Comparison of ENCODE assay signal across 8 cellular contexts in the genomic region with DNA sequence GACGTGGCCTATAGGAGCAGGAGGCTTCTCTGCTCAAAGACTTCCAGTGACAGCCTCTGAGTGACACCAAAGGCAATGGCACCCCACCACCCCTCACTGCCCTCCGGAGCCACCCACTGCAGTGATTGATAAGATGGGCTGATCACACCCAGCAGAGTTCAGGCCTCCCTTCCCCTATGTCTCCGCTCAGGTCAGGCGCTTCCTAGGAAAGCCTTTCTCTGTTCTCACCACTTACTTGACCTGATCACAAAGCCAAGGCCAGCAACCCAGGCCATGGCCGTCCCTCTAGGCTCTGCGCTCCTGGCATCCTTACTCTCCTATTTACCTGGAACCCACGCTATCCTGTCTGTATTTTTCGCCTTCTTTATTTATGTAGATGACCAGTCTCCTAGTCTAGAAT.
"Had no signal": no experiment of that assay in that cellular context is flagged by ENCODE, and none has a peak within 500 bp of the region (broad histone marks: within the 10 kb centered on the region; RNA-seq: fewer than 3 reads in every experiment).

No MANE protein-coding gene starts in this region.

- H3K27ac Mint-ChIP-seq: GM23338, HFFc6, IgD-negative memory B cell had no signal

- H3K27me3 Mint-ChIP-seq: IgD-negative memory B cell had no signal

- H3K27ac ChIP-seq: HL-60, KMS-11 had no signal

- H3K4me2 ChIP-seq: GM23338, KMS-11 had no signal

- H3K9ac ChIP-seq: KMS-11 had no signal

- H3K36me3 ChIP-seq: HAP-1 had no signal

- H3K4me1 ChIP-seq: HAP-1 had no signal

- H3K4me3 Mint-ChIP-seq: GM23338, HFFc6 had no signal

- H3K9me3 ChIP-seq: HAP-1 had no signal

- H3K4me3 ChIP-seq: GM23338, HAP-1 had no signal

- DNase-seq: H7, HFFc6, KBM-7 had no signal

- H3K4me1 Mint-ChIP-seq: GM23338, IgD-negative memory B cell had no signal
